1 cellular context compared by ENCODE assay signal in the genomic region with DNA sequence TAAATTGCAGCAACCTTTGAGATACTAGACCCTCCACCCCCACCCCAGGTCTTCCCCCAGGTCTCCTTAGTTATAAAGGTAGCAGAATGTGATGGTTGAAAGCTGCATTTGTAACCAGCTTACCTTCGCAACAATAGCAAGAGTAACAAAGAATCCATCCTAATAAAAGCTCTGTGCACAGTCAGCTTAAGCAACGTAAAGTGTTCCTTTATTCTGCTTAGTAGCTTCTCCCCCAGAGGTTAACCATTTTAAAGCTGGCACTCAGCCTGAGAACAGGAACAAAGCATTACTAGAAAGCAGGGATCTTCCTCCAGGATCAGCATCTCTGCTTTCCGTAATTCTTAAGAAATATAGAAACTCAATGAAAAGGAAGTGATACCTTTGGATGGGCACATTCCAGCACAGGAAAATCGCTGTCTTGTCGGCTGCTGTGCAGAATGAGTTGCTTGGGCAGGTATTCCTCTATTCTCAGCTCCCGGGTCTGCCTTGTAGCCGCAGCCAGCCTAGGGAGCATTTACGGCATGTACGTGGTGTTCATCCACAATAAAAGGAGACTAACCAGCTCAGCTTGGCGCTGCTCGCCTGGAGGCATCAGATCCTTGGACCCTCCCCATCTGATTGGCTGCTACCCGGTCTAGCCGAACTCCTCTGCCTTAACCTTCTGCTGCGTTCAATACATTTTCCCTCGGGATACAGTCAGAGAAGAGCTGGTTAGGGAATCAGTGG.
TF ChIP-seq lines count a peak whose summit lies in the region.

No MANE protein-coding gene starts in this region.

TF ChIP-seq in neural cell, 6 proteins besides CTCF, POLR2A, EP300 and RAD21 (continued from another document):
- TF ChIP-seq, protein P1, sequence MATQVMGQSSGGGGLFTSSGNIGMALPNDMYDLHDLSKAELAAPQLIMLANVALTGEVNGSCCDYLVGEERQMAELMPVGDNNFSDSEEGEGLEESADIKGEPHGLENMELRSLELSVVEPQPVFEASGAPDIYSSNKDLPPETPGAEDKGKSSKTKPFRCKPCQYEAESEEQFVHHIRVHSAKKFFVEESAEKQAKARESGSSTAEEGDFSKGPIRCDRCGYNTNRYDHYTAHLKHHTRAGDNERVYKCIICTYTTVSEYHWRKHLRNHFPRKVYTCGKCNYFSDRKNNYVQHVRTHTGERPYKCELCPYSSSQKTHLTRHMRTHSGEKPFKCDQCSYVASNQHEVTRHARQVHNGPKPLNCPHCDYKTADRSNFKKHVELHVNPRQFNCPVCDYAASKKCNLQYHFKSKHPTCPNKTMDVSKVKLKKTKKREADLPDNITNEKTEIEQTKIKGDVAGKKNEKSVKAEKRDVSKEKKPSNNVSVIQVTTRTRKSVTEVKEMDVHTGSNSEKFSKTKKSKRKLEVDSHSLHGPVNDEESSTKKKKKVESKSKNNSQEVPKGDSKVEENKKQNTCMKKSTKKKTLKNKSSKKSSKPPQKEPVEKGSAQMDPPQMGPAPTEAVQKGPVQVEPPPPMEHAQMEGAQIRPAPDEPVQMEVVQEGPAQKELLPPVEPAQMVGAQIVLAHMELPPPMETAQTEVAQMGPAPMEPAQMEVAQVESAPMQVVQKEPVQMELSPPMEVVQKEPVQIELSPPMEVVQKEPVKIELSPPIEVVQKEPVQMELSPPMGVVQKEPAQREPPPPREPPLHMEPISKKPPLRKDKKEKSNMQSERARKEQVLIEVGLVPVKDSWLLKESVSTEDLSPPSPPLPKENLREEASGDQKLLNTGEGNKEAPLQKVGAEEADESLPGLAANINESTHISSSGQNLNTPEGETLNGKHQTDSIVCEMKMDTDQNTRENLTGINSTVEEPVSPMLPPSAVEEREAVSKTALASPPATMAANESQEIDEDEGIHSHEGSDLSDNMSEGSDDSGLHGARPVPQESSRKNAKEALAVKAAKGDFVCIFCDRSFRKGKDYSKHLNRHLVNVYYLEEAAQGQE (IDR thresholded peaks at IDR 0.05; ENCODE audit: borderline replicate concordance), result peak; percentile 88
